Comparison of ENCODE assay signal across 20 cellular contexts in genomic region chr1:14733779-14734140, GRCh38.
DNase-seq lines count a peak whose midpoint lies in the region; ATAC-seq, FAIRE-seq and TF ChIP-seq lines count a peak whose summit lies in the region.
"Had no signal": no experiment of that assay in that cellular context is flagged by ENCODE, and none has a peak within 500 bp of the region (broad histone marks: within the 10 kb centered on the region; RNA-seq: fewer than 3 reads in every experiment).

No MANE protein-coding gene starts in this region.

- peaks cover 44% of the 10 kb centered on the region for H3K4me1 Mint-ChIP-seq in type B pancreatic cell (ENCODE audit: unreplicated experiment)

- no peak overlapping the region for H3K4me3 Mint-ChIP-seq in type B pancreatic cell
- H3K4me3 Mint-ChIP-seq: activated T-cell treated with anti-CD3 and anti-CD28 coated beads, Interleukin-2, amount 50 U/mL, for 72 hours had no signal

- H2AFZ ChIP-seq in keratinocyte (ENCODE audit: control insufficient read depth, low read length), result peak overlapping the region; percentile 83

- H3K36me3 ChIP-seq in HUES6 (ENCODE audit: control insufficient read depth, insufficient read depth, low read length), result no peaks in the 10 kb centered on the region
- no peaks in the 10 kb centered on the region for H3K36me3 ChIP-seq in breast epithelium
- no peaks in the 10 kb centered on the region for H3K36me3 ChIP-seq in keratinocyte (ENCODE audit: control insufficient read depth in 2 of 2, extremely low read depth in 1 of 2, insufficient read depth in 2 of 2, low read length in 2 of 2)
- H3K36me3 ChIP-seq: right lobe of liver had no signal

- H3K27ac ChIP-seq in HUES6 (ENCODE audit: low read depth, low read length), result peak overlapping the region; percentile 77; the same call in 1 of the 2 replicates
- peak overlapping the region; percentile 57 to 66 for H3K27ac ChIP-seq in breast epithelium
- H3K27ac ChIP-seq in keratinocyte (ENCODE audit: control insufficient read depth, insufficient read depth, low read length), result peak overlapping the region; percentile 84
- H3K27ac ChIP-seq: right lobe of liver had no signal

- H4K20me1 ChIP-seq in keratinocyte (ENCODE audit: control insufficient read depth, extremely low read depth, insufficient read depth, low read length), result no peaks in the 10 kb centered on the region

- intact Hi-C loops in breast epithelium (cut with DNase I; ENCODE audit: low total_unique reads), result no loop called here

- no peaks in the 10 kb centered on the region for H3K9me3 Mint-ChIP-seq in type B pancreatic cell
- H3K9me3 Mint-ChIP-seq: activated T-cell treated with anti-CD3 and anti-CD28 coated beads, Interleukin-2, amount 50 U/mL, for 72 hours; HFFc6 had no signal

- H3K4me2 ChIP-seq in keratinocyte (ENCODE audit: control insufficient read depth, extremely low read depth, insufficient read depth, low read depth, low read length), result peak overlapping the region; percentile 94

- no peaks in the 10 kb centered on the region for H3K27me3 Mint-ChIP-seq in type B pancreatic cell

- no peak for TF ChIP-seq POLR2A in breast epithelium (IDR thresholded peaks at IDR 0.05)

- H3K27ac Mint-ChIP-seq in type B pancreatic cell, result peak overlapping the region; percentile 91
- H3K27ac Mint-ChIP-seq: activated T-cell treated with anti-CD3 and anti-CD28 coated beads, Interleukin-2, amount 50 U/mL, for 72 hours; HFFc6; IgD-negative memory B cell had no signal

- H3K36me3 Mint-ChIP-seq in type B pancreatic cell, result no peaks in the 10 kb centered on the region
- H3K36me3 Mint-ChIP-seq: IgD-negative memory B cell had no signal

- DNase-seq in breast epithelium (ENCODE audit: low spot score in 2 of 2) (no peak), keratinocyte (ENCODE audit: low read depth, low spot score) (no peak), type B pancreatic cell (ENCODE audit: extremely low spot score, unreplicated experiment) (no peak), GM19239 (ENCODE audit: insufficient read length, low spot score) (no peak), GF-D8 (lab: John Stamatoyannopoulos, UW) (no peak)
- DNase-seq: activated CD4-positive, CD25-positive, alpha-beta regulatory T cell treated with anti-CD3 and anti-CD28 coated beads, Interleukin-2, amount 50 U/mL, for 72 hours; activated naive CD4-positive, alpha-beta T cell treated with anti-CD3 and anti-CD28 coated beads, Interleukin-2, amount 50 U/mL, for 16 hours; activated T-cell treated with anti-CD3 and anti-CD28 coated beads, Interleukin-2, amount 50 U/mL, for 72 hours; head of caudate nucleus; HFFc6; left ventricle myocardium superior; NCI-H2107; NCI-H524; nucleus accumbens; right lobe of liver had no signal

- no peaks in the 10 kb centered on the region for H3K9me3 ChIP-seq in HUES6 (ENCODE audit: control insufficient read depth, insufficient read depth, low read depth, low read length)
- no peaks in the 10 kb centered on the region for H3K9me3 ChIP-seq in breast epithelium
- H3K9me3 ChIP-seq in keratinocyte (ENCODE audit: control insufficient read depth, low read depth, low read length), result no peaks in the 10 kb centered on the region
- H3K9me3 ChIP-seq: right lobe of liver had no signal

- no peaks in the 10 kb centered on the region for H3K79me2 ChIP-seq in keratinocyte (ENCODE audit: control insufficient read depth, insufficient read depth, low read length)

- TF ChIP-seq CTCF in breast epithelium (IDR thresholded peaks at IDR 0.05) (no peak), keratinocyte (optimal IDR thresholded peaks at IDR 0.05 in 1 of 3, IDR thresholded peaks at IDR 0.05 in 1 of 3, conservative IDR thresholded peaks at IDR 0.05 in 1 of 3; ENCODE audit: extremely low read depth in 1 of 3, insufficient read depth in 2 of 3, low read length in 3 of 3) (no peak), type B pancreatic cell (conservative IDR thresholded peaks at IDR 0.05) (no peak)

- H3K4me3 ChIP-seq in HUES6 (ENCODE audit: low read depth, low read length) (peak overlapping the region; percentile 33; the same call in 1 of the 2 replicates), breast epithelium (no peak overlapping the region), keratinocyte (ENCODE audit: control insufficient read depth in 2 of 3, extremely low read depth in 1 of 3, insufficient read depth in 2 of 3, low read depth in 1 of 3, low read length in 3 of 3) (peak overlapping the region in 1 of 3 experiments; percentile 53)
- H3K4me3 ChIP-seq: right lobe of liver had no signal

- ATAC-seq in HG03460 (IDR thresholded peaks at IDR 0.05; ENCODE audit: unreplicated experiment), result no peak
- ATAC-seq: activated T-cell treated with anti-CD3 and anti-CD28 coated beads, Interleukin-2, amount 50 U/mL, for 72 hours; left ventricle myocardium superior; right lobe of liver had no signal

- no peaks in the 10 kb centered on the region for H3K27me3 ChIP-seq in HUES6 (ENCODE audit: control insufficient read depth, insufficient read depth, low read length)
- no peaks in the 10 kb centered on the region for H3K27me3 ChIP-seq in breast epithelium
- no peaks in the 10 kb centered on the region for H3K27me3 ChIP-seq in keratinocyte (ENCODE audit: control insufficient read depth, extremely low read depth, insufficient read depth, low read length)
- H3K27me3 ChIP-seq: right lobe of liver had no signal

- FAIRE-seq in keratinocyte (lab: Jason Lieb, UNC) (no peak), GM19239 (lab: Jason Lieb, UNC) (no peak)
- FAIRE-seq: colon, GM18507 had no signal

- H3K9me1 ChIP-seq in keratinocyte (ENCODE audit: control insufficient read depth, extremely low read depth, insufficient read depth, low read length), result no peaks in the 10 kb centered on the region

- peak overlapping the region; percentile 88 for H3K9ac ChIP-seq in HUES6 (ENCODE audit: low read length)
- peak overlapping the region; percentile 57 for H3K9ac ChIP-seq in keratinocyte (ENCODE audit: control insufficient read depth, extremely low read depth, insufficient read depth, low read length)

- dilution Hi-C loops in keratinocyte (cut with MboI; ENCODE audit: extremely low pct_ligation_motif_present, low sequenced_read_pairs), result no loop called here

- peaks cover 62% of the 10 kb centered on the region for H3K4me1 ChIP-seq in HUES6 (ENCODE audit: control insufficient read depth, insufficient read depth, low read length)
- H3K4me1 ChIP-seq in breast epithelium, result peaks cover 0 to 11% of the 10 kb centered on the region in 2 donors
- H3K4me1 ChIP-seq in keratinocyte (ENCODE audit: control insufficient read depth, extremely low read depth, insufficient read depth, low read length), result peaks cover 32% of the 10 kb centered on the region
- H3K4me1 ChIP-seq: right lobe of liver had no signal
